ENCODE assay signal across 2 cellular contexts in the genomic region with DNA sequence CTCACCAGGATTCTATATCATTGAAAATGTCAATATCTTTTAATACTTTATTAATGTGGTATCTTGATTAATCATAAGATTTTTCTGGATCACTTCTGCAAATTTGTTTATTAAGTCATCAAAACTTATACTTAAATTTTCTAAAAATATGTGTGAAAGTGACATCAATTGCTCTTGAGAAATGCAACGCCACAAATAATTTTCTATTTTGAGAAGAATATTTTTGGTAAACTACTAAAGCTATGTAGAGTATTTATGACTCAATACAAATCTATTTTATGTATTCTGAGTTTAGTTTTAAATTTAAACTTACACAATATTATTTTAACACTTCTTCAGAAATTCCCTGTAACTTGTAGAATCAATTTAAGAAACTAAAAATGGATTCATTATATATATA.
TF ChIP-seq lines count a peak whose summit lies in the region.

No MANE protein-coding gene starts in this region.

TF ChIP-seq in SK-N-SH, 30 proteins besides CTCF, POLR2A, EP300 and RAD21 (continued from another document):
- 0 out of 2 replicates have a peak, but pooled peaks have one; percentile 23 for TF ChIP-seq MEF2A (IDR thresholded peaks at IDR 0.05; ENCODE audit: borderline replicate concordance, low read depth)
TF ChIP-seq in SK-N-SH: peak in this region for 1.

TF ChIP-seq in GM12878, 131 proteins besides CTCF, POLR2A, EP300 and RAD21 (continued from another document):
- TF ChIP-seq NFIC (IDR thresholded peaks at IDR 0.05; ENCODE audit: low read depth, low read length): peak; percentile 43; the same call in 1 of the 2 replicates
